8 cellular contexts compared by ENCODE assay signal in the genomic region with DNA sequence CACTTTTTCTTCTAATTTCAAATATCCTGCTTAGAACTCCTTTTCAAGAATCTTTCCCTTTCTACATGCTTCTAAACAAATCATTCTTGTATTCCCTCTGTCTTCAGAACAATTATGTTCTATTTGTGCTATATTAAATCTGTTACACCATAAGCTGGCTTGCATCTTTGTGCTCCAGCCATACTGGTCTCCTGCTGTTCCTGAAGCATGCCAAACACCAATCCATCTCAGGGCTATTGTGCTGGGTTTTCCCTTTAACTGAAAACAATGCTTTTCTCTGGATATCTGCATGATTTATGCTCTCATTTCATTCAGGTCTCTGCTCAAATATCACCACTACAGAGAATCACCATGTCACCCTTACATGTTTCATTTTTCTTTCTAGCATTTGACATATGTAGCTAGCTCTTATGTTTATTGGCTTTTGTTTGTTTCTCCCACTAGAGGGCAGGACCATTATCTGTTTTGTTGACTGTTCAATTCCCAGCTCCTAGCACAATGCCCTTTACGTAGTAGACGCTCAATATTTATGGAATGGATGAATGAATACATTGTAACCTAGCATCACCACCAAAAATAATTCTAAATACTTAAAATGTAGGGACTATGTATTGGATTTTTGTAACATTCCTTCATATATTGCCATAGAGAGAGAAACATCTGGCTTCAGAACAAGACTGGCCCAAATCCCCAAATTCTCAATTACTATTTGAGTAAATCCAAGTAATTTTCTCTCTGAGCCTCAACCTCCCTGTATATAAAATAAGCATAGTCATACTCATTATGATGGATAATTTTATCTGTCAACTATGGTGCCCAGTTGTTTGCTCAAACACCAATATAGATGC.
DNase-seq lines count a peak whose midpoint lies in the region; ATAC-seq, FAIRE-seq and TF ChIP-seq lines count a peak whose summit lies in the region.

No MANE protein-coding gene starts in this region.

- FAIRE-seq in HTR-8/SVneo (lab: Jason Lieb, UNC): no peak

- no peaks in the 10 kb centered on the region for H3K27me3 Mint-ChIP-seq in CD14-positive monocyte (ENCODE audit: low read depth in 3 of 3)
- H3K27me3 Mint-ChIP-seq in natural killer cell (ENCODE audit: low read depth in 2 of 2): no peaks in the 10 kb centered on the region

- ATAC-seq in natural killer cell: no peak

- intact Hi-C loops in CD14-positive monocyte (cut with micrococcal nuclease): no loop called here
- intact Hi-C loops in natural killer cell (cut with micrococcal nuclease): no loop called here

- peak; percentile 37 for TF ChIP-seq CTCF in kidney epithelial cell (IDR thresholded peaks at IDR 0.05; ENCODE audit: insufficient read depth, low read length, poor library complexity, severe bottlenecking)
- TF ChIP-seq CTCF in CD14-positive monocyte (IDR thresholded peaks at IDR 0.05): no peak
- no peak for TF ChIP-seq CTCF in natural killer cell (IDR thresholded peaks at IDR 0.05)

- peak; percentile 24 for DNase-seq in EL
- DNase-seq in LHCN-M2 (ENCODE audit: low read depth): peak; percentile 38
- peak; percentile 48 for DNase-seq in SK-N-DZ (ENCODE audit: low spot score)
- DNase-seq in kidney epithelial cell (ENCODE audit: low read depth): no peak
- no peak for DNase-seq in CD14-positive monocyte (ENCODE audit: low spot score)
- DNase-seq in activated CD4-positive, CD25-positive, alpha-beta regulatory T cell treated with anti-CD3 and anti-CD28 coated beads, Interleukin-2, amount 50 U/mL, for 72 hours: no peak
- no peak for DNase-seq in natural killer cell
- DNase-seq in HTR-8/SVneo (ENCODE audit: insufficient read length, low spot score): no peak

- H3K9me3 Mint-ChIP-seq in CD14-positive monocyte (no peaks in the 10 kb centered on the region), natural killer cell (peaks cover 8 to 13% of the 10 kb centered on the region in 2 donors)

- H3K36me3 ChIP-seq in kidney epithelial cell (ENCODE audit: control insufficient read depth, insufficient read depth, low read length): no peaks in the 10 kb centered on the region

- no peaks in the 10 kb centered on the region for H3K27me3 ChIP-seq in kidney epithelial cell (ENCODE audit: control insufficient read depth, insufficient read depth, low read length)

- no peaks in the 10 kb centered on the region for H3K36me3 Mint-ChIP-seq in CD14-positive monocyte
- no peaks in the 10 kb centered on the region for H3K36me3 Mint-ChIP-seq in natural killer cell

- no peak overlapping the region for H3K4me3 Mint-ChIP-seq in CD14-positive monocyte
- no peak overlapping the region for H3K4me3 Mint-ChIP-seq in natural killer cell

- H3K4me3 ChIP-seq in kidney epithelial cell (ENCODE audit: low read depth, low read length): no peak overlapping the region

- H3K27ac Mint-ChIP-seq in CD14-positive monocyte (no peak overlapping the region), natural killer cell (no peak overlapping the region)

- H3K4me1 Mint-ChIP-seq in CD14-positive monocyte (no peaks in the 10 kb centered on the region), natural killer cell (no peaks in the 10 kb centered on the region)

Comparison
In these comparisons a context has a peak if more than half of its experiments do, and no peak if none do; other contexts are left out.
1. DNase-seq: peak in EL (single experiment), LHCN-M2 (single experiment) and SK-N-DZ (single experiment); none in kidney epithelial cell (single experiment), CD14-positive monocyte (single experiment), activated CD4-positive, CD25-positive, alpha-beta regulatory T cell treated with anti-CD3 and anti-CD28 coated beads, Interleukin-2, amount 50 U/mL, for 72 hours (single experiment), natural killer cell (single experiment) and HTR-8/SVneo (single experiment).